Comparison of ENCODE assay signal across 15 cellular contexts in genomic region chr14:104512771-104513640, GRCh38.
"Had no signal": no experiment of that assay in that cellular context is flagged by ENCODE, and none has a peak within 500 bp of the region (broad histone marks: within the 10 kb centered on the region; RNA-seq: fewer than 3 reads in every experiment).

No MANE protein-coding gene starts in this region.

- H3K4me1 ChIP-seq: adrenal gland, thyroid gland had no signal

- DNase-seq: activated CD4-positive, alpha-beta memory T cell treated with anti-CD3 and anti-CD28 coated beads for 36 hours; activated CD4-positive, alpha-beta T cell treated with anti-CD3 and anti-CD28 coated beads for 36 hours; activated effector memory CD4-positive, alpha-beta T cell treated with Interleukin-2 at 50 U/mL for 16 hours; activated naive CD4-positive, alpha-beta T cell treated with anti-CD3 and anti-CD28 coated beads, Interleukin-2, amount 50 U/mL, for 16 hours; activated T-cell treated with anti-CD3 and anti-CD28 coated beads, Interleukin-2, amount 50 U/mL, for 4 hours; effector CD4-positive, alpha-beta T cell; foreskin melanocyte; mammary epithelial cell; naive B cell; retina; thyroid gland had no signal

- H3K27ac Mint-ChIP-seq: activated CD4-positive, alpha-beta memory T cell treated with anti-CD3 and anti-CD28 coated beads for 36 hours; activated CD4-positive, alpha-beta T cell treated with anti-CD3 and anti-CD28 coated beads for 36 hours; stimulated activated effector memory CD8-positive, alpha-beta T cell treated with anti-CD3 and anti-CD28 coated beads, Interleukin-12 subunit alpha, Interleukin-12 subunit beta, amount 100 ng/mL, for 72 hours had no signal

- H3K27me3 ChIP-seq: adrenal gland, cardiac muscle cell, thyroid gland had no signal

- H3K9me3 ChIP-seq: adrenal gland, thyroid gland had no signal

- H3K4me3 ChIP-seq: adrenal gland, cardiac muscle cell, coronary artery, thyroid gland had no signal

- H3K36me3 Mint-ChIP-seq: activated CD4-positive, alpha-beta memory T cell treated with anti-CD3 and anti-CD28 coated beads for 36 hours; stimulated activated effector memory CD8-positive, alpha-beta T cell treated with anti-CD3 and anti-CD28 coated beads, Interleukin-12 subunit alpha, Interleukin-12 subunit beta, amount 100 ng/mL, for 72 hours had no signal

- H3K27ac ChIP-seq: adrenal gland, cardiac muscle cell, coronary artery, thyroid gland had no signal

- H3K36me3 ChIP-seq: adrenal gland, cardiac muscle cell, thyroid gland had no signal

- ATAC-seq: activated CD4-positive, alpha-beta T cell treated with anti-CD3 and anti-CD28 coated beads for 36 hours; activated T-cell treated with anti-CD3 and anti-CD28 coated beads, Interleukin-2, amount 50 U/mL, for 4 hours; stimulated activated effector memory CD8-positive, alpha-beta T cell treated with anti-CD3 and anti-CD28 coated beads, Interleukin-12 subunit alpha, Interleukin-12 subunit beta, amount 100 ng/mL, for 72 hours had no signal

- H3K4me3 Mint-ChIP-seq: activated CD4-positive, alpha-beta memory T cell treated with anti-CD3 and anti-CD28 coated beads for 36 hours; activated CD4-positive, alpha-beta T cell treated with anti-CD3 and anti-CD28 coated beads for 36 hours; activated T-cell treated with anti-CD3 and anti-CD28 coated beads, Interleukin-2, amount 50 U/mL, for 4 hours; stimulated activated effector memory CD8-positive, alpha-beta T cell treated with anti-CD3 and anti-CD28 coated beads, Interleukin-12 subunit alpha, Interleukin-12 subunit beta, amount 100 ng/mL, for 72 hours had no signal

- H3K4me1 Mint-ChIP-seq: activated CD4-positive, alpha-beta T cell treated with anti-CD3 and anti-CD28 coated beads for 36 hours; naive B cell; stimulated activated effector memory CD8-positive, alpha-beta T cell treated with anti-CD3 and anti-CD28 coated beads, Interleukin-12 subunit alpha, Interleukin-12 subunit beta, amount 100 ng/mL, for 72 hours had no signal

- H3K9me3 Mint-ChIP-seq: stimulated activated effector memory CD8-positive, alpha-beta T cell treated with anti-CD3 and anti-CD28 coated beads, Interleukin-12 subunit alpha, Interleukin-12 subunit beta, amount 100 ng/mL, for 72 hours had no signal
